8 cellular contexts compared by ENCODE assay signal in genomic region chr10:80029205-80029604, GRCh38. TPM values are rescaled to one million over a fixed set of nuclear protein-coding genes. Genes with fewer than 3 reads are reported as not detected.
A peak's percentile ranks its signal among the peaks of the same experiment; 100 is the strongest.
DNase-seq lines count a peak whose midpoint lies in the region; ATAC-seq and TF ChIP-seq lines count a peak whose summit lies in the region.
"Not testable (repeated sequence)": the region's sequence is repeated elsewhere in the genome, so short reads cannot be mapped to it uniquely, and the experiment has no call there.

No MANE protein-coding gene starts in this region.

- H3K4me1 Mint-ChIP-seq in activated CD4-positive, alpha-beta memory T cell treated with anti-CD3 and anti-CD28 coated beads, Interleukin-2, amount 10 ng/mL, durations not matched to agents 7 days and 5 days, result not testable (repeated sequence)

- TF ChIP-seq CTCF in HFF-Myc (IDR thresholded peaks at IDR 0.05; ENCODE audit: low read depth, low read length, missing control alignments), result peak; percentile 20

- not testable (repeated sequence) for H3K4me3 Mint-ChIP-seq in activated CD4-positive, alpha-beta memory T cell treated with anti-CD3 and anti-CD28 coated beads, Interleukin-2, amount 10 ng/mL, durations not matched to agents 7 days and 5 days

- not testable (repeated sequence) for H3K9me3 Mint-ChIP-seq in activated CD4-positive, alpha-beta memory T cell treated with anti-CD3 and anti-CD28 coated beads, Interleukin-2, amount 10 ng/mL, durations not matched to agents 7 days and 5 days

- POLR2A ChIA-PET in activated CD4-positive, alpha-beta memory T cell treated with anti-CD3 and anti-CD28 coated beads, Interleukin-2, amount 10 ng/mL, durations not matched to agents 7 days and 5 days (lab: Charles Lee), result not testable (repeated sequence)

- CTCF ChIA-PET in activated CD4-positive, alpha-beta memory T cell treated with anti-CD3 and anti-CD28 coated beads, Interleukin-2, amount 10 ng/mL, durations not matched to agents 7 days and 5 days (lab: Charles Lee), result interaction anchor here (1.0 kb wide), 1 partner anchor 19 kb away, joined by 3 read pairs; no protein-coding TSS in a partner anchor

- H3K27ac Mint-ChIP-seq in activated CD4-positive, alpha-beta memory T cell treated with anti-CD3 and anti-CD28 coated beads, Interleukin-2, amount 10 ng/mL, durations not matched to agents 7 days and 5 days, result not testable (repeated sequence)

- not testable (repeated sequence) for H3K36me3 Mint-ChIP-seq in activated CD4-positive, alpha-beta memory T cell treated with anti-CD3 and anti-CD28 coated beads, Interleukin-2, amount 10 ng/mL, durations not matched to agents 7 days and 5 days (ENCODE audit: low read depth)

- DNase-seq in EL (peak; percentile 27), NCI-H524 treated with DMSO at 0.1 percent for 48 hours (lab: John Stamatoyannopoulos, UW) (peak; percentile 9), iPS-NIHi7 (ENCODE audit: extremely low spot score) (peak; percentile 60)
- not testable (repeated sequence) for DNase-seq in HFF-Myc (ENCODE audit: extremely low read depth, low read depth); stimulated activated naive CD8-positive, alpha-beta T cell treated with anti-CD3 and anti-CD28 coated beads, Interleukin-15, Interleukin-2, amounts not matched to agents 100 U/mL and 50 U/mL, for 24 hours
- peak; percentile 19 for DNase-seq in activated CD4-positive, alpha-beta memory T cell treated with anti-CD3 and anti-CD28 coated beads, Interleukin-2, amount 10 ng/mL, durations not matched to agents 7 days and 5 days

- H3K4me3 ChIP-seq in HFF-Myc (replicated peaks; ENCODE audit: low read depth, low read length), result not testable (repeated sequence)

- peak; percentile 42 for ATAC-seq in GM19397 (IDR thresholded peaks at IDR 0.05; ENCODE audit: unreplicated experiment)
- ATAC-seq in HG03571 (IDR thresholded peaks at IDR 0.05; ENCODE audit: unreplicated experiment), result peak; percentile 89
- ATAC-seq in stimulated activated naive CD8-positive, alpha-beta T cell treated with anti-CD3 and anti-CD28 coated beads, Interleukin-15, Interleukin-2, amounts not matched to agents 100 U/mL and 50 U/mL, for 24 hours, result peak; percentile 36

- not testable (repeated sequence) for H3K27me3 Mint-ChIP-seq in activated CD4-positive, alpha-beta memory T cell treated with anti-CD3 and anti-CD28 coated beads, Interleukin-2, amount 10 ng/mL, durations not matched to agents 7 days and 5 days

RNA-seq across cellular contexts. Expression of gene TMEM254, which starts 49.3 kb away (rescaled TPM):
- 10 to 100 TPM; 15.0 to 18.3 TPM for total RNA-seq in activated CD4-positive, alpha-beta memory T cell treated with anti-CD3 and anti-CD28 coated beads, Interleukin-2, amount 10 ng/mL, durations not matched to agents 7 days and 5 days

Comparison
In these comparisons a context has a peak if more than half of its experiments do, and no peak if none do; other contexts are left out.
1. ATAC-seq: peak in every context shown above with its lines; median percentile 89 in HG03571; 42 in GM19397; 36 in stimulated activated naive CD8-positive, alpha-beta T cell treated with anti-CD3 and anti-CD28 coated beads, Interleukin-15, Interleukin-2, amounts not matched to agents 100 U/mL and 50 U/mL, for 24 hours.